In genomic region chr12:19198272-19198671, GRCh38 we compare ENCODE assay signal across 15 cellular contexts.
A peak's percentile ranks its signal among the peaks of the same experiment; 100 is the strongest.
DNase-seq lines count a peak whose midpoint lies in the region; FAIRE-seq and TF ChIP-seq lines count a peak whose summit lies in the region.
"Had no signal": no experiment of that assay in that cellular context is flagged by ENCODE, and none has a peak within 500 bp of the region (broad histone marks: within the 10 kb centered on the region; RNA-seq: fewer than 3 reads in every experiment).

No MANE protein-coding gene starts in this region.

- no peak overlapping the region for H2AFZ ChIP-seq in GM23248

- H3K36me3 ChIP-seq in GM23248 (ENCODE audit: low read depth) (no peaks in the 10 kb centered on the region), bronchial epithelial cell (ENCODE audit: control insufficient read depth, insufficient read depth, low read length) (no peaks in the 10 kb centered on the region), mesodermal cell (ENCODE audit: control insufficient read depth, insufficient read depth, low read length) (no peaks in the 10 kb centered on the region)
- H3K36me3 ChIP-seq: sigmoid colon had no signal

- H3K9ac ChIP-seq in GM23248, result no peak overlapping the region

- DNase-seq in GM23248 (peak; percentile 73), NCI-H526 (lab: John Stamatoyannopoulos, UW) (peak; percentile 65 to 76), bronchial epithelial cell (ENCODE audit: low read depth) (peak; percentile 82)
- no peak for DNase-seq in activated T-cell treated with anti-CD3 and anti-CD28 coated beads, Interleukin-2, amount 50 U/mL, for 24 hours
- no peak for DNase-seq in activated CD4-positive, alpha-beta T cell treated with anti-CD3 and anti-CD28 coated beads, Interleukin-2, amount 50 U/mL, for 4 hours
- DNase-seq in activated naive CD4-positive, alpha-beta T cell treated with anti-CD3 and anti-CD28 coated beads, Interleukin-2, amount 10 ng/mL, durations not matched to agents 7 days and 5 days, result no peak
- DNase-seq: activated T-cell treated with anti-CD3 and anti-CD28 coated beads for 4 hours, MM.1S, sigmoid colon, substantia nigra had no signal

- H3K4me3 Mint-ChIP-seq in activated T-cell treated with anti-CD3 and anti-CD28 coated beads, Interleukin-2, amount 50 U/mL, for 24 hours, result no peak overlapping the region
- H3K4me3 Mint-ChIP-seq in activated naive CD4-positive, alpha-beta T cell treated with anti-CD3 and anti-CD28 coated beads, Interleukin-2, amount 10 ng/mL, durations not matched to agents 7 days and 5 days, result no peak overlapping the region
- H3K4me3 Mint-ChIP-seq: brain had no signal

- peaks cover 22% of the 10 kb centered on the region for H3K79me2 ChIP-seq in GM23248 (ENCODE audit: insufficient read depth)

- H3K27ac ChIP-seq in GM23248, result 0 out of 2 replicates have a peak overlapping the region, but pooled peaks have one; percentile 6
- peak overlapping the region; percentile 30 for H3K27ac ChIP-seq in mesodermal cell (ENCODE audit: low read depth, low read length, severe bottlenecking)
- H3K27ac ChIP-seq: HL-60, sigmoid colon, VCaP had no signal

- no peak overlapping the region for H3K27ac Mint-ChIP-seq in activated T-cell treated with anti-CD3 and anti-CD28 coated beads, Interleukin-2, amount 50 U/mL, for 24 hours
- H3K27ac Mint-ChIP-seq in activated naive CD4-positive, alpha-beta T cell treated with anti-CD3 and anti-CD28 coated beads, Interleukin-2, amount 10 ng/mL, durations not matched to agents 7 days and 5 days, result no peak overlapping the region
- H3K27ac Mint-ChIP-seq: brain had no signal

- no peaks in the 10 kb centered on the region for H3K9me3 ChIP-seq in GM23248 (ENCODE audit: low read depth)
- no peaks in the 10 kb centered on the region for H3K9me3 ChIP-seq in mesodermal cell (ENCODE audit: control insufficient read depth, low read length)
- H3K9me3 ChIP-seq: Caco-2, sigmoid colon had no signal

- H3K9me3 Mint-ChIP-seq in activated T-cell treated with anti-CD3 and anti-CD28 coated beads, Interleukin-2, amount 50 U/mL, for 24 hours, result no peaks in the 10 kb centered on the region
- H3K9me3 Mint-ChIP-seq in activated naive CD4-positive, alpha-beta T cell treated with anti-CD3 and anti-CD28 coated beads, Interleukin-2, amount 10 ng/mL, durations not matched to agents 7 days and 5 days, result no peaks in the 10 kb centered on the region
- H3K9me3 Mint-ChIP-seq: brain had no signal

- no peak for TF ChIP-seq CTCF in bronchial epithelial cell (IDR thresholded peaks at IDR 0.05; ENCODE audit: insufficient read depth, low read length, severe bottlenecking)

- CTCF ChIA-PET in activated naive CD4-positive, alpha-beta T cell treated with anti-CD3 and anti-CD28 coated beads, Interleukin-2, amount 10 ng/mL, durations not matched to agents 7 days and 5 days (lab: Charles Lee), result no interaction called here

- no peak overlapping the region for H3K4me3 ChIP-seq in GM23248
- no peak overlapping the region for H3K4me3 ChIP-seq in bronchial epithelial cell (ENCODE audit: low read depth, low read length)
- no peak overlapping the region for H3K4me3 ChIP-seq in mesodermal cell (ENCODE audit: extremely low read depth, insufficient read depth, low read length, poor library complexity, severe bottlenecking)
- H3K4me3 ChIP-seq: sigmoid colon had no signal

- in situ Hi-C loops in GM23248 (cut with MboI), result no loop called here

- no peaks in the 10 kb centered on the region for H4K20me1 ChIP-seq in GM23248 (ENCODE audit: insufficient read depth)

- H3K27me3 ChIP-seq in GM23248 (replicated peaks; ENCODE audit: insufficient read depth), result no peaks in the 10 kb centered on the region
- H3K27me3 ChIP-seq in bronchial epithelial cell (ENCODE audit: control insufficient read depth, insufficient read depth, low read length), result no peaks in the 10 kb centered on the region
- H3K27me3 ChIP-seq: sigmoid colon had no signal

- 60 to 81% methylated on average over 2 of the region's 2 CpGs for WGBS in GM23248 (ENCODE audit: low coverage in 1 of 2, low lambda C conversion rate in 2 of 2, missing lambda C conversion rate in 2 of 2), 2 experiments
- 24 to 29% methylated on average over 2 of the region's 2 CpGs for WGBS in mesodermal cell (ENCODE audit: insufficient coverage in 2 of 2), 2 experiments

- no peak for FAIRE-seq in bronchial epithelial cell (lab: Jason Lieb, UNC)

- H3K36me3 Mint-ChIP-seq in activated T-cell treated with anti-CD3 and anti-CD28 coated beads, Interleukin-2, amount 50 U/mL, for 24 hours (ENCODE audit: low read depth), result no peaks in the 10 kb centered on the region
- no peaks in the 10 kb centered on the region for H3K36me3 Mint-ChIP-seq in activated naive CD4-positive, alpha-beta T cell treated with anti-CD3 and anti-CD28 coated beads, Interleukin-2, amount 10 ng/mL, durations not matched to agents 7 days and 5 days

- H3K4me2 ChIP-seq in GM23248 (ENCODE audit: unreplicated experiment), result no peak overlapping the region

- H3K27me3 Mint-ChIP-seq in activated T-cell treated with anti-CD3 and anti-CD28 coated beads, Interleukin-2, amount 50 U/mL, for 24 hours, result no peaks in the 10 kb centered on the region
- H3K27me3 Mint-ChIP-seq in activated naive CD4-positive, alpha-beta T cell treated with anti-CD3 and anti-CD28 coated beads, Interleukin-2, amount 10 ng/mL, durations not matched to agents 7 days and 5 days, result no peaks in the 10 kb centered on the region
- H3K27me3 Mint-ChIP-seq: brain had no signal

- no peaks in the 10 kb centered on the region for H3K4me1 Mint-ChIP-seq in activated T-cell treated with anti-CD3 and anti-CD28 coated beads, Interleukin-2, amount 50 U/mL, for 24 hours (ENCODE audit: low read depth)
- no peaks in the 10 kb centered on the region for H3K4me1 Mint-ChIP-seq in activated naive CD4-positive, alpha-beta T cell treated with anti-CD3 and anti-CD28 coated beads, Interleukin-2, amount 10 ng/mL, durations not matched to agents 7 days and 5 days

- peaks cover 13% of the 10 kb centered on the region; the same call in 1 of the 2 replicates for H3F3A ChIP-seq in GM23248 (ENCODE audit: insufficient read depth)

- H3K4me1 ChIP-seq in GM23248 (ENCODE audit: insufficient read depth) (peaks cover 28% of the 10 kb centered on the region), mesodermal cell (ENCODE audit: control insufficient read depth, insufficient read depth, low read length, poor library complexity, severe bottlenecking) (peaks cover 31% of the 10 kb centered on the region)

- no peaks in the 10 kb centered on the region for H3K9me2 ChIP-seq in GM23248 (ENCODE audit: insufficient read depth)

Comparison
In these comparisons a context has a peak if more than half of its experiments do, and no peak if none do; other contexts are left out.
1. DNase-seq: peak in GM23248 (single experiment), NCI-H526 (2 of 2) and bronchial epithelial cell (single experiment); none in activated T-cell treated with anti-CD3 and anti-CD28 coated beads, Interleukin-2, amount 50 U/mL, for 24 hours (single experiment), activated CD4-positive, alpha-beta T cell treated with anti-CD3 and anti-CD28 coated beads, Interleukin-2, amount 50 U/mL, for 4 hours (0 of 2) and activated naive CD4-positive, alpha-beta T cell treated with anti-CD3 and anti-CD28 coated beads, Interleukin-2, amount 10 ng/mL, durations not matched to agents 7 days and 5 days (single experiment).